ENCODE assay signal across 12 cellular contexts in genomic region chr17:45016823-45017222, GRCh38. TPM values are rescaled to one million over a fixed set of nuclear protein-coding genes. Genes with fewer than 3 reads are reported as not detected.
A peak's percentile ranks its signal among the peaks of the same experiment; 100 is the strongest.
DNase-seq lines count a peak whose midpoint lies in the region; ATAC-seq and TF ChIP-seq lines count a peak whose summit lies in the region.
"Had no signal": no experiment of that assay in that cellular context is flagged by ENCODE, and none has a peak within 500 bp of the region (broad histone marks: within the 10 kb centered on the region; RNA-seq: fewer than 3 reads in every experiment).

No MANE protein-coding gene starts in this region.

- H3K36me3 ChIP-seq in OCI-LY3 (replicated peaks; ENCODE audit: low read depth, low read length): no peaks in the 10 kb centered on the region
- H3K36me3 ChIP-seq: prostate gland had no signal

- ATAC-seq in HG02610 (IDR thresholded peaks at IDR 0.05; ENCODE audit: unreplicated experiment) (no peak), GM21529 (IDR thresholded peaks at IDR 0.05; ENCODE audit: unreplicated experiment) (no peak)
- ATAC-seq: T-cell had no signal

- H3K4me1 ChIP-seq in OCI-LY3 (ENCODE audit: low read length): peaks cover 18% of the 10 kb centered on the region

- H3K4me2 ChIP-seq in OCI-LY3 (ENCODE audit: low read length): no peak overlapping the region

- no peak overlapping the region for H2AFZ ChIP-seq in OCI-LY3 (ENCODE audit: low read depth, low read length)

- H3K9ac ChIP-seq in OCI-LY3 (ENCODE audit: low read length): no peak overlapping the region

- H3K27me3 ChIP-seq in OCI-LY3 (ENCODE audit: low read depth, low read length): peaks cover 31% of the 10 kb centered on the region

- no peak overlapping the region for H3K27ac ChIP-seq in OCI-LY3 (ENCODE audit: low read length)
- H3K27ac ChIP-seq: prostate gland had no signal

- H3K9me3 ChIP-seq in OCI-LY3 (ENCODE audit: insufficient read depth, low read length): no peaks in the 10 kb centered on the region
- H3K9me3 ChIP-seq: prostate gland had no signal

- no peak for DNase-seq in AG09309 (ENCODE audit: low read depth)
- DNase-seq in fibroblast of villous mesenchyme (ENCODE audit: low read depth): no peak
- no peak for DNase-seq in NCI-H1048 (lab: John Stamatoyannopoulos, UW)
- DNase-seq in hepatic stellate cell (ENCODE audit: low spot score): no peak
- DNase-seq: DMS153, NCI-H187 treated with DMSO at 0.1 percent for 48 hours, T-cell had no signal

- H3K4me3 ChIP-seq in AG09309 (ENCODE audit: control insufficient read depth, low read depth, low read length): no peak overlapping the region
- no peak overlapping the region for H3K4me3 ChIP-seq in OCI-LY3 (ENCODE audit: low read length)
- no peak overlapping the region for H3K4me3 ChIP-seq in fibroblast of villous mesenchyme (ENCODE audit: low read depth, low read length)
- H3K4me3 ChIP-seq: prostate gland had no signal

- TF ChIP-seq CTCF in AG09309 (IDR thresholded peaks at IDR 0.05; ENCODE audit: control insufficient read depth, insufficient read depth, low read depth, low read length, missing control alignments): peak; percentile 28
- TF ChIP-seq CTCF in GM12874 (IDR thresholded peaks at IDR 0.05; ENCODE audit: insufficient read depth, low read depth, low read length): peak; percentile 40
- peak; percentile 50 for TF ChIP-seq CTCF in OCI-LY3 (IDR thresholded peaks at IDR 0.05; ENCODE audit: low read depth, low read length)
- peak; percentile 41 for TF ChIP-seq CTCF in fibroblast of villous mesenchyme (IDR thresholded peaks at IDR 0.05; ENCODE audit: insufficient read depth, low read depth, low read length)

- no peaks in the 10 kb centered on the region for H3K79me2 ChIP-seq in OCI-LY3 (ENCODE audit: low read length)

- H4K20me1 ChIP-seq in OCI-LY3 (ENCODE audit: insufficient read depth, low read length): no peaks in the 10 kb centered on the region

RNA-seq across cellular contexts. Expression of gene DCAKD, which starts 34.6 kb away (rescaled TPM):
- 46.7 and 52.2 TPM in 2 replicates for total RNA-seq in fibroblast of villous mesenchyme

RNA-seq across cellular contexts. Expression of gene NMT1, which starts 44.3 kb away (rescaled TPM):
- 67.0 and 78.2 TPM in 2 replicates for total RNA-seq in fibroblast of villous mesenchyme

RNA-seq across cellular contexts. Expression of gene C1QL1, which starts 48.7 kb away (rescaled TPM):
- 0.43 and 0.97 TPM in 2 replicates for total RNA-seq in fibroblast of villous mesenchyme
- total RNA-seq: T-cell had no signal
